Comparison of ENCODE assay signal across 8 cellular contexts in genomic region chr14:102086972-102087761, GRCh38. TPM values are rescaled to one million over a fixed set of nuclear protein-coding genes. Genes with fewer than 3 reads are reported as not detected.
A peak's percentile ranks its signal among the peaks of the same experiment; 100 is the strongest.
DNase-seq lines count a peak whose midpoint lies in the region; ATAC-seq and TF ChIP-seq lines count a peak whose summit lies in the region.

HSP90AA1 (minus strand) TSS chr14:102087044; CDS start chr14:102086378, 666 bp downstream.

- DNase-seq in CD14-positive monocyte (ENCODE audit: low spot score), result peak; percentile 86
- peak; percentile 96 for DNase-seq in NCI-H774 (lab: John Stamatoyannopoulos, UW)
- peak; percentile 95 for DNase-seq in activated CD4-positive, alpha-beta T cell treated with anti-CD3 and anti-CD28 coated beads, Interleukin-2, amount 50 U/mL, for 4 hours
- peak; percentile 94 for DNase-seq in dermis blood vessel endothelial cell
- peak; percentile 94 to 95 (median 95) for DNase-seq in right lobe of liver
- peak; percentile 96 for DNase-seq in stimulated activated CD4-positive, alpha-beta T cell treated with anti-CD3 and anti-CD28 coated beads, Interleukin-4, amount 100 ng/mL, for 24 hours

- H3K4me1 ChIP-seq in right lobe of liver, result peaks cover 0 to 44% (median 12%) of the 10 kb centered on the region in 4 donors

- intact Hi-C loops in CD14-positive monocyte (cut with micrococcal nuclease) (loop anchor here in 1 of 2 donors (5.0 kb wide), 3 partner anchors 50 to 275 kb away; partner anchors contain the start of genes CINP, TECPR2, WDR20 and ZNF839), right lobe of liver (cut with DNase I) (no loop called here)

- peak; percentile 71 for ATAC-seq in GM19395 (IDR thresholded peaks at IDR 0.05; ENCODE audit: unreplicated experiment)
- peak; percentile 66 for ATAC-seq in HG03558 (IDR thresholded peaks at IDR 0.05; ENCODE audit: extremely low read depth, unreplicated experiment)
- ATAC-seq in right lobe of liver, result peak; percentile 69 to 83 (median 83)

- H3K27me3 ChIP-seq in right lobe of liver, result no peaks in the 10 kb centered on the region

- H3K4me3 Mint-ChIP-seq in CD14-positive monocyte, result peak within 1 kb of the TSS; percentile 94 to 95

- TF ChIP-seq POLR2A in right lobe of liver (IDR thresholded peaks at IDR 0.05), result peak; percentile 98

- H3K27me3 Mint-ChIP-seq in CD14-positive monocyte (ENCODE audit: low read depth in 3 of 3), result peaks cover 4 to 6% (median 5%) of the 10 kb centered on the region in 3 donors

- peaks cover 22 to 38% (median 27%) of the 10 kb centered on the region in 4 donors for H3K36me3 ChIP-seq in right lobe of liver

- peaks cover 0 to 5% (median 0%) of the 10 kb centered on the region in 7 donors for H3K9me3 Mint-ChIP-seq in CD14-positive monocyte

- no CpG with 5 or more reads among the region's 106 CpGs for WGBS in right lobe of liver (ENCODE audit: insufficient coverage, low coverage, low lambda C conversion rate, missing lambda C conversion rate)

- H3K27ac ChIP-seq in right lobe of liver, result peak within 1 kb of the TSS; percentile 100

- TF ChIP-seq CTCF in CD14-positive monocyte (IDR thresholded peaks at IDR 0.05) (no peak), right lobe of liver (IDR thresholded peaks at IDR 0.05) (peak in 1 of 4 donors; percentile 19)

- H3K36me3 Mint-ChIP-seq in CD14-positive monocyte, result peaks cover 41 to 42% of the 10 kb centered on the region in 2 donors

- H3K27ac Mint-ChIP-seq in CD14-positive monocyte, result peak within 1 kb of the TSS; percentile 89 to 97 (median 95)

- no peaks in the 10 kb centered on the region for H3K9me3 ChIP-seq in right lobe of liver

- H3K4me3 ChIP-seq in right lobe of liver, result peak within 1 kb of the TSS; percentile 71 to 77 (median 74)

- H3K4me1 Mint-ChIP-seq in CD14-positive monocyte, result peaks cover 54% of the 10 kb centered on the region

RNA-seq across cellular contexts. Expression of gene HSP90AA1, which starts in this region (rescaled TPM):
- 100 to 1,000 TPM; 149 to 211 TPM for polyA plus RNA-seq in CD14-positive monocyte
- 663 and 684 TPM in 2 replicates for total RNA-seq in dermis blood vessel endothelial cell
- total RNA-seq in right lobe of liver, result 100 to 1,000 TPM; 118 to 672 (median 325) TPM

Comparison
In these comparisons a context has a peak if more than half of its experiments do, and no peak if none do; other contexts are left out.
1. Peak in every context shown above with its lines: DNase-seq, ATAC-seq, H3K4me3 ChIP-seq and H3K27ac ChIP-seq.